11 cellular contexts compared by ENCODE assay signal in genomic region chr1:116360435-116361173, GRCh38. TPM values are rescaled to one million over a fixed set of nuclear protein-coding genes. Genes with fewer than 3 reads are reported as not detected.
DNase-seq lines count a peak whose midpoint lies in the region; ATAC-seq and TF ChIP-seq lines count a peak whose summit lies in the region.
"Had no signal": no experiment of that assay in that cellular context is flagged by ENCODE, and none has a peak within 500 bp of the region (broad histone marks: within the 10 kb centered on the region; RNA-seq: fewer than 3 reads in every experiment).

No MANE protein-coding gene starts in this region.

- H3K36me3 ChIP-seq in DND-41 (ENCODE audit: insufficient read depth, low read length) (no peaks in the 10 kb centered on the region), Loucy (ENCODE audit: insufficient read depth, low read length) (no peaks in the 10 kb centered on the region), mucosa of descending colon (ENCODE audit: low read depth) (no peaks in the 10 kb centered on the region)

- no peaks in the 10 kb centered on the region for H3K9me2 ChIP-seq in Loucy (replicated peaks; ENCODE audit: low read depth, low read length)

- H3K4me1 ChIP-seq in DND-41 (ENCODE audit: insufficient read depth, low read length) (no peaks in the 10 kb centered on the region), Loucy (ENCODE audit: insufficient read depth, low read length, poor library complexity, severe bottlenecking) (no peaks in the 10 kb centered on the region), mucosa of descending colon (ENCODE audit: low read depth) (no peaks in the 10 kb centered on the region)

- H4K20me1 ChIP-seq in DND-41 (ENCODE audit: insufficient read depth, low read length) = no peaks in the 10 kb centered on the region
- no peaks in the 10 kb centered on the region for H4K20me1 ChIP-seq in Loucy (ENCODE audit: insufficient read depth, low read length, poor library complexity, severe bottlenecking)

- H3K4me3 ChIP-seq in DND-41 (ENCODE audit: low read depth in 1 of 2, low read length in 2 of 2) (no peak overlapping the region), Loucy (ENCODE audit: low read length, poor library complexity, severe bottlenecking) (no peak overlapping the region), cardiac fibroblast (replicated peaks in 1 of 2; ENCODE audit: low read depth in 2 of 2, low read length in 2 of 2) (no peak overlapping the region), mucosa of descending colon (no peak overlapping the region)

- H3F3A ChIP-seq in Loucy (ENCODE audit: low read depth) = no peaks in the 10 kb centered on the region

- H2AFZ ChIP-seq in DND-41 (ENCODE audit: low read depth, low read length) (no peak overlapping the region), Loucy (ENCODE audit: low read length) (no peak overlapping the region)

- H3K4me2 ChIP-seq in DND-41 (ENCODE audit: insufficient read depth, low read length) (no peak overlapping the region), Loucy (ENCODE audit: low read depth, low read length, poor library complexity, severe bottlenecking) (no peak overlapping the region)

- TF ChIP-seq CTCF in DND-41 (IDR thresholded peaks at IDR 0.05; ENCODE audit: borderline replicate concordance, extremely low read depth, low read length, poor library complexity, severe bottlenecking) (peak; percentile 38), Loucy (conservative IDR thresholded peaks at IDR 0.05; ENCODE audit: low read length) (peak; percentile 50), cardiac fibroblast (IDR thresholded peaks at IDR 0.05; ENCODE audit: low read depth, low read length) (peak; percentile 22), mucosa of descending colon (IDR thresholded peaks at IDR 0.05) (no peak), GM13976 (IDR thresholded peaks at IDR 0.05; ENCODE audit: borderline replicate concordance, control extremely low read depth, extremely low read depth, insufficient read depth, missing control alignments) (no peak)

- H3K27me3 ChIP-seq in DND-41 (ENCODE audit: insufficient read depth, low read length, poor library complexity) (peaks cover 7% of the 10 kb centered on the region), Loucy (ENCODE audit: insufficient read depth, low read length, poor library complexity, severe bottlenecking) (no peaks in the 10 kb centered on the region)

- H3K79me2 ChIP-seq in DND-41 (ENCODE audit: insufficient read depth, low read length) (no peaks in the 10 kb centered on the region), Loucy (ENCODE audit: insufficient read depth, low read length) (no peaks in the 10 kb centered on the region)

- ATAC-seq in DND-41 (ENCODE audit: insufficient read depth, low read depth) (no peak), mucosa of descending colon (peak; percentile 57)
- ATAC-seq: naive thymus-derived CD8-positive, alpha-beta T cell had no signal

- DNase-seq in DND-41 (no peak), cardiac fibroblast (ENCODE audit: low read depth in 2 of 2) (peak; percentile 48 to 51), mucosa of descending colon (peak in 1 of 3 donors; percentile 37), HPDE6-E6E7 (ENCODE audit: extremely low spot score) (no peak), GM13976 (ENCODE audit: low spot score) (no peak), NCI-H2227 (lab: John Stamatoyannopoulos, UW; ENCODE audit: unreplicated experiment) (no peak)
- DNase-seq in stimulated activated CD4-positive, alpha-beta T cell treated with anti-CD3 and anti-CD28 coated beads, Interleukin-15, amount 100 ng/mL, for 24 hours = no peak
- DNase-seq: activated T-cell treated with anti-CD3 and anti-CD28 coated beads, Interleukin-2, amount 50 U/mL, for 1 hour; SHP77 treated with DMSO at 0.1 percent for 48 hours had no signal

- in situ Hi-C loops in GM13976 (cut with MboI; ENCODE audit: low sequenced_read_pairs, unreplicated experiment) = loop anchor here (10.0 kb wide), 1 partner anchor 124 kb away; no protein-coding TSS in a partner anchor

- H3K9ac ChIP-seq in DND-41 (ENCODE audit: low read depth, low read length) = no peak overlapping the region
- H3K9ac ChIP-seq in Loucy (ENCODE audit: low read depth, low read length, poor library complexity, severe bottlenecking) = no peak overlapping the region

- intact Hi-C loops in mucosa of descending colon (cut with DNase I, micrococcal nuclease) = loop anchor here (5.0 to 10.0 kb wide), 3 partner anchors 57 to 134 kb away; no protein-coding TSS in a partner anchor

- H3K27ac ChIP-seq in DND-41 (ENCODE audit: low read length) = no peak overlapping the region

- H3K9me3 ChIP-seq in DND-41 (ENCODE audit: insufficient read depth, low read length, severe bottlenecking) (no peaks in the 10 kb centered on the region), Loucy (ENCODE audit: insufficient read depth, low read depth, low read length) (no peaks in the 10 kb centered on the region), mucosa of descending colon (no peaks in the 10 kb centered on the region)

RNA-seq across cellular contexts. Expression of gene ATP1A1, which starts 12.4 kb away (rescaled TPM):
- 1,000 to 10,000 TPM; 1,136 to 3,461 (median 1,634) TPM for total RNA-seq in mucosa of descending colon

Comparison
In these comparisons a context has a peak if more than half of its experiments do, and no peak if none do; other contexts are left out.
1. DNase-seq: peak in cardiac fibroblast (2 of 2); none in DND-41 (single experiment), HPDE6-E6E7 (single experiment), stimulated activated CD4-positive, alpha-beta T cell treated with anti-CD3 and anti-CD28 coated beads, Interleukin-15, amount 100 ng/mL, for 24 hours (single experiment), GM13976 (single experiment) and NCI-H2227 (single experiment).
2. CTCF ChIP-seq: peak in DND-41 (single experiment), Loucy (single experiment) and cardiac fibroblast (single experiment); none in mucosa of descending colon (single experiment) and GM13976 (single experiment).